In the genomic region with DNA sequence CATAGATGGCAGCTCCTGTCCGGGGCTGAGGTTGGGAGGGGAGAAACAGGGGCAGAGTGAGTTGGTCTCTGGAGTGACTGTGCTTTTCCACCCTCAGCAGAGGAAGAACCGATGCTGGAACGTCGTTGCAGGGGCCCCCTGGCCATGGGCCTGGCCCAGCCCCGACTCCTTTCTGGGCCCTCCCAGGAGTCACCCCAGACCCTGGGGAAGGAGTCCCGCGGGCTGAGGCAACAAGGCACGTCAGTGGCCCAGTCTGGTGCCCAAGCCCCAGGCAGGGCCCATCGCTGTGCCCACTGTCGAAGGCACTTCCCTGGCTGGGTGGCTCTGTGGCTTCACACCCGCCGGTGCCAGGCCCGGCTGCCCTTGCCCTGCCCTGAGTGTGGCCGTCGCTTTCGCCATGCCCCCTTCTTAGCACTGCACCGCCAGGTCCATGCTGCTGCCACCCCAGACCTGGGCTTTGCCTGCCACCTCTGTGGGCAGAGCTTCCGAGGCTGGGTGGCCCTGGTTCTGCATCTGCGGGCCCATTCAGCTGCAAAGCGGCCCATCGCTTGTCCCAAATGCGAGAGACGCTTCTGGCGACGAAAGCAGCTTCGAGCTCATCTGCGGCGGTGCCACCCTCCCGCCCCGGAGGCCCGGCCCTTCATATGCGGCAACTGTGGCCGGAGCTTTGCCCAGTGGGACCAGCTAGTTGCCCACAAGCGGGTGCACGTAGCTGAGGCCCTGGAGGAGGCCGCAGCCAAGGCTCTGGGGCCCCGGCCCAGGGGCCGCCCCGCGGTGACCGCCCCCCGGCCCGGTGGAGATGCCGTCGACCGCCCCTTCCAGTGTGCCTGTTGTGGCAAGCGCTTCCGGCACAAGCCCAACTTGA, we compare ENCODE assay signal across 3 cellular contexts.
TF ChIP-seq lines count a peak whose summit lies in the region.

No MANE protein-coding gene starts in this region.

TF ChIP-seq in SK-N-SH, 30 proteins besides CTCF, POLR2A, EP300 and RAD21 (continues in another document):
- TF ChIP-seq, protein P1, sequence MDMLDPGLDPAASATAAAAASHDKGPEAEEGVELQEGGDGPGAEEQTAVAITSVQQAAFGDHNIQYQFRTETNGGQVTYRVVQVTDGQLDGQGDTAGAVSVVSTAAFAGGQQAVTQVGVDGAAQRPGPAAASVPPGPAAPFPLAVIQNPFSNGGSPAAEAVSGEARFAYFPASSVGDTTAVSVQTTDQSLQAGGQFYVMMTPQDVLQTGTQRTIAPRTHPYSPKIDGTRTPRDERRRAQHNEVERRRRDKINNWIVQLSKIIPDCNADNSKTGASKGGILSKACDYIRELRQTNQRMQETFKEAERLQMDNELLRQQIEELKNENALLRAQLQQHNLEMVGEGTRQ (IDR thresholded peaks at IDR 0.05; ENCODE audit: borderline replicate concordance, low read depth, low read length) = no peak
- TF ChIP-seq TAF1 (IDR thresholded peaks at IDR 0.05; ENCODE audit: borderline replicate concordance, low read depth, low read length) (no peak), YY1 (IDR thresholded peaks at IDR 0.05; ENCODE audit: low read depth) (no peak), NRF1 (IDR thresholded peaks at IDR 0.05; ENCODE audit: low read depth, low read length) (no peak), NFIC (IDR thresholded peaks at IDR 0.05; ENCODE audit: borderline replicate concordance) (no peak), TCF12 (IDR thresholded peaks at IDR 0.05) (no peak), FOXM1 (IDR thresholded peaks at IDR 0.05; ENCODE audit: low read depth) (no peak), FOSL2 (IDR thresholded peaks at IDR 0.05; ENCODE audit: borderline replicate concordance, low read depth) (no peak), CHD2 (IDR thresholded peaks at IDR 0.05; ENCODE audit: low read length, partially characterized antibody) (no peak), EZH2phosphoT487 (IDR thresholded peaks at IDR 0.05; ENCODE audit: borderline replicate concordance, low read depth) (no peak), SIN3A (IDR thresholded peaks at IDR 0.05; ENCODE audit: borderline replicate concordance, low read depth, low read length) (no peak)
- TF ChIP-seq, protein P2, sequence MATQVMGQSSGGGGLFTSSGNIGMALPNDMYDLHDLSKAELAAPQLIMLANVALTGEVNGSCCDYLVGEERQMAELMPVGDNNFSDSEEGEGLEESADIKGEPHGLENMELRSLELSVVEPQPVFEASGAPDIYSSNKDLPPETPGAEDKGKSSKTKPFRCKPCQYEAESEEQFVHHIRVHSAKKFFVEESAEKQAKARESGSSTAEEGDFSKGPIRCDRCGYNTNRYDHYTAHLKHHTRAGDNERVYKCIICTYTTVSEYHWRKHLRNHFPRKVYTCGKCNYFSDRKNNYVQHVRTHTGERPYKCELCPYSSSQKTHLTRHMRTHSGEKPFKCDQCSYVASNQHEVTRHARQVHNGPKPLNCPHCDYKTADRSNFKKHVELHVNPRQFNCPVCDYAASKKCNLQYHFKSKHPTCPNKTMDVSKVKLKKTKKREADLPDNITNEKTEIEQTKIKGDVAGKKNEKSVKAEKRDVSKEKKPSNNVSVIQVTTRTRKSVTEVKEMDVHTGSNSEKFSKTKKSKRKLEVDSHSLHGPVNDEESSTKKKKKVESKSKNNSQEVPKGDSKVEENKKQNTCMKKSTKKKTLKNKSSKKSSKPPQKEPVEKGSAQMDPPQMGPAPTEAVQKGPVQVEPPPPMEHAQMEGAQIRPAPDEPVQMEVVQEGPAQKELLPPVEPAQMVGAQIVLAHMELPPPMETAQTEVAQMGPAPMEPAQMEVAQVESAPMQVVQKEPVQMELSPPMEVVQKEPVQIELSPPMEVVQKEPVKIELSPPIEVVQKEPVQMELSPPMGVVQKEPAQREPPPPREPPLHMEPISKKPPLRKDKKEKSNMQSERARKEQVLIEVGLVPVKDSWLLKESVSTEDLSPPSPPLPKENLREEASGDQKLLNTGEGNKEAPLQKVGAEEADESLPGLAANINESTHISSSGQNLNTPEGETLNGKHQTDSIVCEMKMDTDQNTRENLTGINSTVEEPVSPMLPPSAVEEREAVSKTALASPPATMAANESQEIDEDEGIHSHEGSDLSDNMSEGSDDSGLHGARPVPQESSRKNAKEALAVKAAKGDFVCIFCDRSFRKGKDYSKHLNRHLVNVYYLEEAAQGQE (IDR thresholded peaks at IDR 0.05; ENCODE audit: low read depth, low read length) = no peak
- TF ChIP-seq, protein P3, sequence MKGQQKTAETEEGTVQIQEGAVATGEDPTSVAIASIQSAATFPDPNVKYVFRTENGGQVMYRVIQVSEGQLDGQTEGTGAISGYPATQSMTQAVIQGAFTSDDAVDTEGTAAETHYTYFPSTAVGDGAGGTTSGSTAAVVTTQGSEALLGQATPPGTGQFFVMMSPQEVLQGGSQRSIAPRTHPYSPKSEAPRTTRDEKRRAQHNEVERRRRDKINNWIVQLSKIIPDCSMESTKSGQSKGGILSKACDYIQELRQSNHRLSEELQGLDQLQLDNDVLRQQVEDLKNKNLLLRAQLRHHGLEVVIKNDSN (IDR thresholded peaks at IDR 0.05; ENCODE audit: borderline replicate concordance, low read depth) = no peak
- TF ChIP-seq, protein P4, sequence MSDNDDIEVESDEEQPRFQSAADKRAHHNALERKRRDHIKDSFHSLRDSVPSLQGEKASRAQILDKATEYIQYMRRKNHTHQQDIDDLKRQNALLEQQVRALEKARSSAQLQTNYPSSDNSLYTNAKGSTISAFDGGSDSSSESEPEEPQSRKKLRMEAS (IDR thresholded peaks at IDR 0.05; ENCODE audit: low read depth) = no peak

TF ChIP-seq in SK-N-SH treated with all-trans-retinoic acid at 6 μM for 48 hours, 23 proteins besides CTCF, POLR2A, EP300 and RAD21:
- no peak for TF ChIP-seq TCF4 (CRISPR knock-in tag; IDR thresholded peaks at IDR 0.05; ENCODE audit: borderline replicate concordance)
- TF ChIP-seq, protein P5, sequence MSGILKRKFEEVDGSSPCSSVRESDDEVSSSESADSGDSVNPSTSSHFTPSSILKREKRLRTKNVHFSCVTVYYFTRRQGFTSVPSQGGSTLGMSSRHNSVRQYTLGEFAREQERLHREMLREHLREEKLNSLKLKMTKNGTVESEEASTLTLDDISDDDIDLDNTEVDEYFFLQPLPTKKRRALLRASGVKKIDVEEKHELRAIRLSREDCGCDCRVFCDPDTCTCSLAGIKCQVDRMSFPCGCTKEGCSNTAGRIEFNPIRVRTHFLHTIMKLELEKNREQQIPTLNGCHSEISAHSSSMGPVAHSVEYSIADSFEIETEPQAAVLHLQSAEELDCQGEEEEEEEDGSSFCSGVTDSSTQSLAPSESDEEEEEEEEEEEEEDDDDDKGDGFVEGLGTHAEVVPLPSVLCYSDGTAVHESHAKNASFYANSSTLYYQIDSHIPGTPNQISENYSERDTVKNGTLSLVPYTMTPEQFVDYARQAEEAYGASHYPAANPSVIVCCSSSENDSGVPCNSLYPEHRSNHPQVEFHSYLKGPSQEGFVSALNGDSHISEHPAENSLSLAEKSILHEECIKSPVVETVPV (CRISPR knock-in tag; IDR thresholded peaks at IDR 0.05) = no peak
- TF ChIP-seq ZFP3 (CRISPR knock-in tag; IDR thresholded peaks at IDR 0.05) = no peak
- no peak for TF ChIP-seq ISL1 (CRISPR knock-in tag; IDR thresholded peaks at IDR 0.05)
- TF ChIP-seq OSR1 (CRISPR knock-in tag; IDR thresholded peaks at IDR 0.05) = no peak

TF ChIP-seq in H1, 55 proteins besides CTCF, POLR2A, EP300 and RAD21:
- TF ChIP-seq CHD2 (IDR thresholded peaks at IDR 0.05; ENCODE audit: low read length) (no peak), EZH2 (IDR thresholded peaks at IDR 0.05; ENCODE audit: low read depth, low read length, severe bottlenecking) (no peak), EGR1 (IDR thresholded peaks at IDR 0.05; ENCODE audit: borderline replicate concordance, low read depth, low read length) (no peak), SP1 (IDR thresholded peaks at IDR 0.05; ENCODE audit: low read depth, low read length) (no peak), POLR2AphosphoS5 (IDR thresholded peaks at IDR 0.05; ENCODE audit: low read depth, low read length) (no peak), SUZ12 (IDR thresholded peaks at IDR 0.05; ENCODE audit: low read length) (no peak), CBX5 (IDR thresholded peaks at IDR 0.05; ENCODE audit: low read depth, low read length) (no peak), TAF7 (optimal IDR thresholded peaks at IDR 0.05; ENCODE audit: borderline replicate concordance, low read depth, low read length) (no peak), HDAC2 (IDR thresholded peaks at IDR 0.05; ENCODE audit: borderline replicate concordance in 1 of 2, low read depth in 2 of 2, low read length in 2 of 2) (no peak)
- TF ChIP-seq, protein P6, sequence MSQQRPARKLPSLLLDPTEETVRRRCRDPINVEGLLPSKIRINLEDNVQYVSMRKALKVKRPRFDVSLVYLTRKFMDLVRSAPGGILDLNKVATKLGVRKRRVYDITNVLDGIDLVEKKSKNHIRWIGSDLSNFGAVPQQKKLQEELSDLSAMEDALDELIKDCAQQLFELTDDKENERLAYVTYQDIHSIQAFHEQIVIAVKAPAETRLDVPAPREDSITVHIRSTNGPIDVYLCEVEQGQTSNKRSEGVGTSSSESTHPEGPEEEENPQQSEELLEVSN (IDR thresholded peaks at IDR 0.05) = no peak
- TF ChIP-seq, protein P7, sequence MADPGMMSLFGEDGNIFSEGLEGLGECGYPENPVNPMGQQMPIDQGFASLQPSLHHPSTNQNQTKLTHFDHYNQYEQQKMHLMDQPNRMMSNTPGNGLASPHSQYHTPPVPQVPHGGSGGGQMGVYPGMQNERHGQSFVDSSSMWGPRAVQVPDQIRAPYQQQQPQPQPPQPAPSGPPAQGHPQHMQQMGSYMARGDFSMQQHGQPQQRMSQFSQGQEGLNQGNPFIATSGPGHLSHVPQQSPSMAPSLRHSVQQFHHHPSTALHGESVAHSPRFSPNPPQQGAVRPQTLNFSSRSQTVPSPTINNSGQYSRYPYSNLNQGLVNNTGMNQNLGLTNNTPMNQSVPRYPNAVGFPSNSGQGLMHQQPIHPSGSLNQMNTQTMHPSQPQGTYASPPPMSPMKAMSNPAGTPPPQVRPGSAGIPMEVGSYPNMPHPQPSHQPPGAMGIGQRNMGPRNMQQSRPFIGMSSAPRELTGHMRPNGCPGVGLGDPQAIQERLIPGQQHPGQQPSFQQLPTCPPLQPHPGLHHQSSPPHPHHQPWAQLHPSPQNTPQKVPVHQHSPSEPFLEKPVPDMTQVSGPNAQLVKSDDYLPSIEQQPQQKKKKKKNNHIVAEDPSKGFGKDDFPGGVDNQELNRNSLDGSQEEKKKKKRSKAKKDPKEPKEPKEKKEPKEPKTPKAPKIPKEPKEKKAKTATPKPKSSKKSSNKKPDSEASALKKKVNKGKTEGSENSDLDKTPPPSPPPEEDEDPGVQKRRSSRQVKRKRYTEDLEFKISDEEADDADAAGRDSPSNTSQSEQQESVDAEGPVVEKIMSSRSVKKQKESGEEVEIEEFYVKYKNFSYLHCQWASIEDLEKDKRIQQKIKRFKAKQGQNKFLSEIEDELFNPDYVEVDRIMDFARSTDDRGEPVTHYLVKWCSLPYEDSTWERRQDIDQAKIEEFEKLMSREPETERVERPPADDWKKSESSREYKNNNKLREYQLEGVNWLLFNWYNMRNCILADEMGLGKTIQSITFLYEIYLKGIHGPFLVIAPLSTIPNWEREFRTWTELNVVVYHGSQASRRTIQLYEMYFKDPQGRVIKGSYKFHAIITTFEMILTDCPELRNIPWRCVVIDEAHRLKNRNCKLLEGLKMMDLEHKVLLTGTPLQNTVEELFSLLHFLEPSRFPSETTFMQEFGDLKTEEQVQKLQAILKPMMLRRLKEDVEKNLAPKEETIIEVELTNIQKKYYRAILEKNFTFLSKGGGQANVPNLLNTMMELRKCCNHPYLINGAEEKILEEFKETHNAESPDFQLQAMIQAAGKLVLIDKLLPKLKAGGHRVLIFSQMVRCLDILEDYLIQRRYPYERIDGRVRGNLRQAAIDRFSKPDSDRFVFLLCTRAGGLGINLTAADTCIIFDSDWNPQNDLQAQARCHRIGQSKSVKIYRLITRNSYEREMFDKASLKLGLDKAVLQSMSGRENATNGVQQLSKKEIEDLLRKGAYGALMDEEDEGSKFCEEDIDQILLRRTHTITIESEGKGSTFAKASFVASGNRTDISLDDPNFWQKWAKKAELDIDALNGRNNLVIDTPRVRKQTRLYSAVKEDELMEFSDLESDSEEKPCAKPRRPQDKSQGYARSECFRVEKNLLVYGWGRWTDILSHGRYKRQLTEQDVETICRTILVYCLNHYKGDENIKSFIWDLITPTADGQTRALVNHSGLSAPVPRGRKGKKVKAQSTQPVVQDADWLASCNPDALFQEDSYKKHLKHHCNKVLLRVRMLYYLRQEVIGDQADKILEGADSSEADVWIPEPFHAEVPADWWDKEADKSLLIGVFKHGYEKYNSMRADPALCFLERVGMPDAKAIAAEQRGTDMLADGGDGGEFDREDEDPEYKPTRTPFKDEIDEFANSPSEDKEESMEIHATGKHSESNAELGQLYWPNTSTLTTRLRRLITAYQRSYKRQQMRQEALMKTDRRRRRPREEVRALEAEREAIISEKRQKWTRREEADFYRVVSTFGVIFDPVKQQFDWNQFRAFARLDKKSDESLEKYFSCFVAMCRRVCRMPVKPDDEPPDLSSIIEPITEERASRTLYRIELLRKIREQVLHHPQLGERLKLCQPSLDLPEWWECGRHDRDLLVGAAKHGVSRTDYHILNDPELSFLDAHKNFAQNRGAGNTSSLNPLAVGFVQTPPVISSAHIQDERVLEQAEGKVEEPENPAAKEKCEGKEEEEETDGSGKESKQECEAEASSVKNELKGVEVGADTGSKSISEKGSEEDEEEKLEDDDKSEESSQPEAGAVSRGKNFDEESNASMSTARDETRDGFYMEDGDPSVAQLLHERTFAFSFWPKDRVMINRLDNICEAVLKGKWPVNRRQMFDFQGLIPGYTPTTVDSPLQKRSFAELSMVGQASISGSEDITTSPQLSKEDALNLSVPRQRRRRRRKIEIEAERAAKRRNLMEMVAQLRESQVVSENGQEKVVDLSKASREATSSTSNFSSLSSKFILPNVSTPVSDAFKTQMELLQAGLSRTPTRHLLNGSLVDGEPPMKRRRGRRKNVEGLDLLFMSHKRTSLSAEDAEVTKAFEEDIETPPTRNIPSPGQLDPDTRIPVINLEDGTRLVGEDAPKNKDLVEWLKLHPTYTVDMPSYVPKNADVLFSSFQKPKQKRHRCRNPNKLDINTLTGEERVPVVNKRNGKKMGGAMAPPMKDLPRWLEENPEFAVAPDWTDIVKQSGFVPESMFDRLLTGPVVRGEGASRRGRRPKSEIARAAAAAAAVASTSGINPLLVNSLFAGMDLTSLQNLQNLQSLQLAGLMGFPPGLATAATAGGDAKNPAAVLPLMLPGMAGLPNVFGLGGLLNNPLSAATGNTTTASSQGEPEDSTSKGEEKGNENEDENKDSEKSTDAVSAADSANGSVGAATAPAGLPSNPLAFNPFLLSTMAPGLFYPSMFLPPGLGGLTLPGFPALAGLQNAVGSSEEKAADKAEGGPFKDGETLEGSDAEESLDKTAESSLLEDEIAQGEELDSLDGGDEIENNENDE (IDR thresholded peaks at IDR 0.05; ENCODE audit: insufficient replicate concordance, low read length) = no peak
